Comparison of ENCODE assay signal across 2 cellular contexts in genomic region chr7:97022451-97023306, GRCh38.
TF ChIP-seq lines count a peak whose summit lies in the region.

No MANE protein-coding gene starts in this region.

TF ChIP-seq in SK-N-SH, 30 proteins besides CTCF, POLR2A, EP300 and RAD21 (continued from another document):
- no peak for TF ChIP-seq ZBTB33 (IDR thresholded peaks at IDR 0.05; ENCODE audit: borderline replicate concordance, low read depth)
- no peak for TF ChIP-seq YY1 (IDR thresholded peaks at IDR 0.05; ENCODE audit: low read depth)
- TF ChIP-seq MAX (IDR thresholded peaks at IDR 0.05; ENCODE audit: low read depth): no peak
- TF ChIP-seq JUND (IDR thresholded peaks at IDR 0.05): no peak
- no peak for TF ChIP-seq MEF2A (IDR thresholded peaks at IDR 0.05; ENCODE audit: borderline replicate concordance, low read depth)
- TF ChIP-seq CHD2 (IDR thresholded peaks at IDR 0.05; ENCODE audit: low read length, partially characterized antibody): no peak
- TF ChIP-seq FOXJ3 (CRISPR knock-in tag; IDR thresholded peaks at IDR 0.05): no peak
- no peak for TF ChIP-seq EZH2phosphoT487 (IDR thresholded peaks at IDR 0.05; ENCODE audit: borderline replicate concordance, low read depth)

TF ChIP-seq in SK-N-SH treated with all-trans-retinoic acid at 6 μM for 48 hours, 23 proteins besides CTCF, POLR2A, EP300 and RAD21 (continued from another document):
- TF ChIP-seq CSRNP3 (CRISPR knock-in tag; IDR thresholded peaks at IDR 0.05) (no peak), TCF4 (CRISPR knock-in tag; IDR thresholded peaks at IDR 0.05; ENCODE audit: borderline replicate concordance) (no peak), SNAI2 (CRISPR knock-in tag; IDR thresholded peaks at IDR 0.05) (no peak), ZFP30 (CRISPR knock-in tag; IDR thresholded peaks at IDR 0.05) (no peak), ZNF70 (CRISPR knock-in tag; IDR thresholded peaks at IDR 0.05) (no peak), ZNF8 (CRISPR knock-in tag; IDR thresholded peaks at IDR 0.05) (no peak), ZC3H10 (CRISPR knock-in tag; IDR thresholded peaks at IDR 0.05) (no peak), ESRRG (CRISPR knock-in tag; IDR thresholded peaks at IDR 0.05) (no peak), BACH2 (CRISPR knock-in tag; IDR thresholded peaks at IDR 0.05; ENCODE audit: borderline replicate concordance) (no peak), GLIS3 (CRISPR knock-in tag; IDR thresholded peaks at IDR 0.05) (no peak), CSDC2 (CRISPR knock-in tag; IDR thresholded peaks at IDR 0.05) (no peak), TOX (CRISPR knock-in tag; IDR thresholded peaks at IDR 0.05; ENCODE audit: borderline replicate concordance) (no peak), ARNTL (CRISPR knock-in tag; IDR thresholded peaks at IDR 0.05; ENCODE audit: borderline replicate concordance, low read depth) (no peak), TSHZ2 (CRISPR knock-in tag; IDR thresholded peaks at IDR 0.05) (no peak)
